Comparison of ENCODE assay signal across 6 cellular contexts in the genomic region with DNA sequence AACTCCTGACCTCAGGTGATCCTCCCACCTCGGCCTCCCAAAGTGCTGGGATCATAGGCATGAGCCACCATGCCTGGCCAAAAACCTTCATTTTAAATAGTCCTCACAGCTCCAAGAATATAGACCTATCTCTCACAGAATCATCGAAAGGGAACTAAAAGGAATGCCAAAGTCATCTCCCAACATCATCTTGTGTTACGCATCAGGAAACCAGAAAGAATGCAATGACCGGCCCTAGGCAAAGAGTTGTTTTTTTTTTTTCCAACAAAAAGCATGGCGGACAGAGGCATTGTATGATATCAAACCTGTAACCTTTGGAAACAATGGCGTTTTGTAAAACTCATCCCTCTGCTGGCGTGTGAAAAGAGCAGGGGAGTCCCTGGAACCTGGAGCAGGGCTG.
"Had no signal": no experiment of that assay in that cellular context is flagged by ENCODE, and none has a peak within 500 bp of the region (broad histone marks: within the 10 kb centered on the region; RNA-seq: fewer than 3 reads in every experiment).

No MANE protein-coding gene starts in this region.

- ATAC-seq: K562 had no signal

- H3K4me1 ChIP-seq: HAP-1 had no signal

- H3K9me3 ChIP-seq: HAP-1 had no signal

- H3K4me3 ChIP-seq: HAP-1, K562 had no signal

- H3K36me3 ChIP-seq: HAP-1 had no signal

- DNase-seq: GOT3, H7, IMR-90, KG1 had no signal
